18 cellular contexts compared by ENCODE assay signal in the genomic region with DNA sequence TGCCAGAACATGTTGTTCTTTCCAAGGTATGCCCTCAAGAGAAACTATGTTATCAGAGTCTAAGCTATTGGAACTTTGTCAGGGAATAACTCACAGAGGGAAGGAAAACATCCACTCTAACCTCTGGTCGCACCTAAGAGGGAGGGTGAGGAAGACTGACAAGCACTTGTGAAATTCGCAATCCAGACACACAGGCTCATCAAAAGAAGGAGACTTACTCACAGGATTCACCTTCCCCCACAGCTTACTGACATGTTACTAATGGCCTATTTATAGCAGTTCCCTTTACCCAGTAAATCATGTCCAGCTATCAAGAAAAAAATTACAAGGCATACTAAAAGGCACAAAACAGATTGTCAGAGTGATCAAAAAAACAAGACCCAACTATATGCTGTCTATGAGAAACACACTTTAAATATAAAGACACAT. TPM values are rescaled to one million over a fixed set of nuclear protein-coding genes. Genes with fewer than 3 reads are reported as not detected.
DNase-seq lines count a peak whose midpoint lies in the region; ATAC-seq, FAIRE-seq and TF ChIP-seq lines count a peak whose summit lies in the region.
"Had no signal": no experiment of that assay in that cellular context is flagged by ENCODE, and none has a peak within 500 bp of the region (broad histone marks: within the 10 kb centered on the region; RNA-seq: fewer than 3 reads in every experiment).

No MANE protein-coding gene starts in this region.

- no peaks in the 10 kb centered on the region for H3K27me3 ChIP-seq in H1 (replicated peaks in 1 of 4; ENCODE audit: control insufficient read depth in 3 of 4, extremely low read depth in 1 of 4, insufficient read depth in 3 of 4, low read length in 3 of 4)
- H3K27me3 ChIP-seq in aorta (ENCODE audit: control insufficient read depth in 1 of 2, insufficient read depth in 2 of 2, low read length in 1 of 2), result no peaks in the 10 kb centered on the region
- H3K27me3 ChIP-seq in transverse colon, result no peaks in the 10 kb centered on the region
- H3K27me3 ChIP-seq: SJCRH30, tibial artery had no signal

- no peak for TF ChIP-seq RAD21 in H1 (IDR thresholded peaks at IDR 0.05 in 1 of 2, conservative IDR thresholded peaks at IDR 0.05 in 1 of 2; ENCODE audit: low read depth in 2 of 2, low read length in 2 of 2)

- no peak overlapping the region for H3K4me3 ChIP-seq in AG10803 (ENCODE audit: low read length)
- no peak overlapping the region for H3K4me3 ChIP-seq in H1 (ENCODE audit: extremely low read depth in 1 of 4, insufficient read depth in 2 of 4, low read depth in 3 of 4, low read length in 4 of 4)
- no peak overlapping the region for H3K4me3 ChIP-seq in mesodermal cell (ENCODE audit: extremely low read depth, insufficient read depth, low read length, poor library complexity, severe bottlenecking)
- no peak overlapping the region for H3K4me3 ChIP-seq in aorta (ENCODE audit: low read length in 2 of 2)
- no peak overlapping the region for H3K4me3 ChIP-seq in transverse colon
- H3K4me3 ChIP-seq: GM12878, left lung, SJCRH30, tibial artery had no signal

- H3K79me1 ChIP-seq in H1 (ENCODE audit: low read depth, low read length), result no peaks in the 10 kb centered on the region

- H3K4me1 ChIP-seq in H1 (replicated peaks in 1 of 4; ENCODE audit: control insufficient read depth in 3 of 4, insufficient read depth in 4 of 4, low read length in 3 of 4) (no peaks in the 10 kb centered on the region), mesodermal cell (ENCODE audit: control insufficient read depth, insufficient read depth, low read length, poor library complexity, severe bottlenecking) (peaks cover 8% of the 10 kb centered on the region), aorta (ENCODE audit: control insufficient read depth in 1 of 2, insufficient read depth in 2 of 2, low read length in 2 of 2) (no peaks in the 10 kb centered on the region), transverse colon (no peaks in the 10 kb centered on the region)
- H3K4me1 ChIP-seq: left lung, SJCRH30, tibial artery had no signal

- no peak overlapping the region for H4K5ac ChIP-seq in H1 (ENCODE audit: insufficient read length, low read depth, low read length)

- H3K56ac ChIP-seq in H1 (replicated peaks; ENCODE audit: insufficient read length, low read depth, low read length), result no peak overlapping the region

- TF ChIP-seq EP300 in H1 (IDR thresholded peaks at IDR 0.05; ENCODE audit: borderline replicate concordance in 1 of 2, low read depth in 2 of 2, low read length in 2 of 2) (no peak), transverse colon (IDR thresholded peaks at IDR 0.05; ENCODE audit: low read depth) (no peak)

- no peak overlapping the region for H4K91ac ChIP-seq in H1 (replicated peaks; ENCODE audit: insufficient read length, low read length)

- H3K9me3 ChIP-seq in H1 (ENCODE audit: insufficient read depth in 2 of 2, low read depth in 1 of 2, low read length in 1 of 2) (no peaks in the 10 kb centered on the region), mesodermal cell (ENCODE audit: control insufficient read depth, low read length) (no peaks in the 10 kb centered on the region), aorta (ENCODE audit: control insufficient read depth, low read length) (no peaks in the 10 kb centered on the region), transverse colon (no peaks in the 10 kb centered on the region)
- H3K9me3 ChIP-seq: left lung, SJCRH30, tibial artery had no signal

- H2AFZ ChIP-seq in H1 (ENCODE audit: low read length), result peak overlapping the region; percentile 98

- no peak overlapping the region for H2BK12ac ChIP-seq in H1 (ENCODE audit: low read depth, low read length)

- no peak overlapping the region for H2BK5ac ChIP-seq in H1 (ENCODE audit: low read depth, low read length)

- H3K23me2 ChIP-seq in H1 (ENCODE audit: low read depth, low read length), result no peaks in the 10 kb centered on the region

- POLR2A ChIA-PET in H1 (lab: Charles Lee; ENCODE audit: partially characterized antibody), result no interaction called here

- DNase-seq in AG10803 (ENCODE audit: low read depth), result peak; percentile 4
- peak; percentile 22 for DNase-seq in MV-4-11 (lab: John Stamatoyannopoulos, UW)
- no peak for DNase-seq in H1 (ENCODE audit: low read depth in 1 of 2, low spot score in 2 of 2)
- no peak for DNase-seq in aorta
- DNase-seq in NCI-H510A (lab: John Stamatoyannopoulos, UW), result no peak
- DNase-seq in transverse colon, result no peak
- DNase-seq: activated CD8-positive, alpha-beta memory T cell treated with anti-CD3 and anti-CD28 coated beads for 24 hours; activated naive CD4-positive, alpha-beta T cell treated with anti-CD3 and anti-CD28 coated beads, Interleukin-2, amount 50 U/mL, for 16 hours; left lung; NCI-H146; NCI-H748 treated with DMSO at 0.1 percent for 48 hours; SJCRH30; tibial artery had no signal

- no peak overlapping the region for H3K14ac ChIP-seq in H1 (ENCODE audit: insufficient read length)

- no peak overlapping the region for H4K8ac ChIP-seq in H1 (ENCODE audit: extremely low read depth, insufficient read depth, low read length)

- H2BK120ac ChIP-seq in H1 (replicated peaks; ENCODE audit: low read depth, low read length), result no peak overlapping the region

- no peak overlapping the region for H3K4me2 ChIP-seq in H1 (ENCODE audit: insufficient read depth in 1 of 2, low read depth in 2 of 2, low read length in 2 of 2)

- H3K18ac ChIP-seq in H1 (ENCODE audit: extremely low read depth, low read length), result no peak overlapping the region

- no peak for ATAC-seq in aorta (ENCODE audit: low FRiP score)
- no peak for ATAC-seq in HG03521 (IDR thresholded peaks at IDR 0.05; ENCODE audit: unreplicated experiment)
- ATAC-seq: GM12878, left lung had no signal

- H3K27ac ChIP-seq in H1 (ENCODE audit: low read depth, low read length) (no peak overlapping the region), mesodermal cell (ENCODE audit: low read depth, low read length, severe bottlenecking) (peak overlapping the region; percentile 3), aorta (ENCODE audit: low read depth in 1 of 2, low read length in 2 of 2) (no peak overlapping the region), transverse colon (no peak overlapping the region)
- H3K27ac ChIP-seq: left lung, SJCRH30, tibial artery had no signal

- no peak overlapping the region for H3K9ac ChIP-seq in H1 (replicated peaks in 1 of 4; ENCODE audit: extremely low read depth in 1 of 4, low read depth in 3 of 4, low read length in 3 of 4)

- TF ChIP-seq POLR2A in H1 (IDR thresholded peaks at IDR 0.05; ENCODE audit: control extremely low read depth in 1 of 2, low read depth in 2 of 2, low read length in 2 of 2), result no peak
- no peak for TF ChIP-seq POLR2A in transverse colon (IDR thresholded peaks at IDR 0.05)

- H3K79me2 ChIP-seq in H1 (ENCODE audit: control insufficient read depth in 1 of 2, insufficient read depth in 2 of 2, low read length in 2 of 2), result no peaks in the 10 kb centered on the region

- no peak overlapping the region for H3K23ac ChIP-seq in H1 (ENCODE audit: insufficient read length)

- intact Hi-C loops in aorta (cut with DNase I) (no loop called here), transverse colon (cut with DNase I; ENCODE audit: low total_unique reads) (no loop called here)

- H3K4ac ChIP-seq in H1 (replicated peaks; ENCODE audit: insufficient read length, low read depth, low read length), result no peak overlapping the region

- H4K20me1 ChIP-seq in H1 (replicated peaks in 1 of 2; ENCODE audit: control insufficient read depth in 1 of 2, insufficient read depth in 2 of 2, low read length in 2 of 2), result no peaks in the 10 kb centered on the region

- H3K36me3 ChIP-seq in H1 (ENCODE audit: control insufficient read depth in 2 of 4, insufficient read depth in 4 of 4, low read length in 3 of 4), result no peaks in the 10 kb centered on the region
- H3K36me3 ChIP-seq in mesodermal cell (ENCODE audit: control insufficient read depth, insufficient read depth, low read length), result no peaks in the 10 kb centered on the region
- H3K36me3 ChIP-seq in aorta (ENCODE audit: control insufficient read depth in 1 of 2, insufficient read depth in 2 of 2, low read length in 1 of 2), result no peaks in the 10 kb centered on the region
- no peaks in the 10 kb centered on the region for H3K36me3 ChIP-seq in transverse colon
- H3K36me3 ChIP-seq: left lung, SJCRH30, tibial artery had no signal

- no peak for FAIRE-seq in H1 (lab: Jason Lieb, UNC)
- FAIRE-seq: GM12878 had no signal

- TF ChIP-seq CTCF in AG10803 (conservative IDR thresholded peaks at IDR 0.05; ENCODE audit: low read length), result no peak
- no peak for TF ChIP-seq CTCF in H1 (IDR thresholded peaks at IDR 0.05; ENCODE audit: control extremely low read depth in 1 of 3, insufficient read depth in 1 of 3, low read depth in 1 of 3, low read length in 3 of 3)
- no peak for TF ChIP-seq CTCF in transverse colon (IDR thresholded peaks at IDR 0.05)

- no peak overlapping the region for H2BK15ac ChIP-seq in H1 (ENCODE audit: low read length)

- no peak overlapping the region for H2AK5ac ChIP-seq in H1 (ENCODE audit: low read depth, low read length)

- CTCF ChIA-PET in H1 (lab: Charles Lee; ENCODE audit: partially characterized antibody), result interaction anchor here (0.6 kb wide), 1 partner anchor 70 kb away, joined by 3 read pairs; no protein-coding TSS in a partner anchor

- in situ Hi-C loops in transverse colon (cut with MboI; ENCODE audit: low pct_ligation_motif_present in 1 of 4, low pct_unique_long_range_greater_than_20kb in 1 of 4, low sequenced_read_pairs in 3 of 4), result no loop called here

- no peak overlapping the region for H2BK20ac ChIP-seq in H1 (ENCODE audit: low read length)

- 88% methylated on average over 2 of the region's 2 CpGs; no CpG with 5 or more reads in 1 of the 2 experiments for WGBS in H1 (ENCODE audit: extremely low coverage in 1 of 2, insufficient coverage in 1 of 2, insufficient read length in 1 of 2, insufficient replicate concordance in 2 of 2, low coverage in 1 of 2, low lambda C conversion rate in 2 of 2, missing lambda C conversion rate in 1 of 2), 2 experiments
- WGBS in mesodermal cell (ENCODE audit: insufficient coverage in 2 of 2), 2 experiments, result no CpG with 5 or more reads among the region's 2 CpGs
- WGBS in aorta, 2 donors, result 45 to 53% methylated on average over 2 of the region's 2 CpGs
- 44 to 51% methylated on average over 2 of the region's 2 CpGs for WGBS in transverse colon (ENCODE audit: low coverage in 1 of 2), 2 donors

RNA-seq across cellular contexts. Expression of a gene that starts 36.9 kb away (rescaled TPM):
- total RNA-seq in H1 (2021; fragmentation: NEBNext Ultra II Directional; extraction: Animal tissue kit (Norgen Biotek cat#: 25700)), result not detected in 2 replicates
- polyA plus RNA-seq in H1 (2011; rRNA removed) (0.02 TPM in 1 of 2 replicates, not detected in the other), aorta (not detected)
- polyA plus RNA-seq in H1 (2011; cell fraction: cytosol; rRNA removed), result not detected
- not detected for polyA plus RNA-seq in H1 (2011; cell fraction: nucleus; rRNA removed)
- not detected in 4 replicates for polyA plus RNA-seq in H1 (2012, experiment 1 of 2)
- not detected for polyA plus RNA-seq in H1 (2012, experiment 2 of 2)
- not detected for polyA plus RNA-seq in H1 (2013, experiment 1 of 2)
- polyA plus RNA-seq in H1 (2013, experiment 2 of 2), result not detected
- not detected in 2 replicates for polyA minus RNA-seq in H1 (2011; rRNA and poly(A)+ RNA removed)
- not detected for polyA minus RNA-seq in H1 (2011; cell fraction: cytosol; rRNA and poly(A)+ RNA removed)
- not detected for polyA minus RNA-seq in H1 (2011; cell fraction: nucleus; rRNA and poly(A)+ RNA removed)
- polyA plus RNA-seq in mesodermal cell (2013, experiment 1 of 2), result not detected
- not detected for polyA plus RNA-seq in mesodermal cell (2013, experiment 2 of 2)
- total RNA-seq in aorta (not detected), transverse colon (not detected)
- total RNA-seq: glomerular endothelial cell, GM12878, left lung, SJCRH30 had no signal
- polyA plus RNA-seq: AG04450 had no signal

RNA-seq across cellular contexts. Expression of a gene that starts 48.8 kb away (rescaled TPM):
- total RNA-seq in H1 (2021; fragmentation: NEBNext Ultra II Directional; extraction: Animal tissue kit (Norgen Biotek cat#: 25700)), result 72.5 and 82.4 TPM in 2 replicates
- polyA plus RNA-seq in H1 (2011; rRNA removed), result 11.5 and 15.0 TPM in 2 replicates
- polyA plus RNA-seq in H1 (2011; cell fraction: cytosol; rRNA removed), result 10.9 TPM
- 68.9 TPM for polyA plus RNA-seq in H1 (2011; cell fraction: nucleus; rRNA removed)
- polyA plus RNA-seq in H1 (2012, experiment 1 of 2), result 14.4 to 30.4 TPM (median 22.6 TPM) in 4 replicates
- 0.97 TPM for polyA plus RNA-seq in H1 (2012, experiment 2 of 2)
- polyA plus RNA-seq in H1 (2013, experiment 1 of 2), result 43.6 TPM
- 38.3 TPM for polyA plus RNA-seq in H1 (2013, experiment 2 of 2)
- polyA minus RNA-seq in H1 (2011; rRNA and poly(A)+ RNA removed), result 118 and 166 TPM in 2 replicates
- polyA minus RNA-seq in H1 (2011; cell fraction: cytosol; rRNA and poly(A)+ RNA removed), result 25.5 TPM
- polyA minus RNA-seq in H1 (2011; cell fraction: nucleus; rRNA and poly(A)+ RNA removed), result 181 TPM
- polyA plus RNA-seq in mesodermal cell (2013, experiment 1 of 2), result 6.9 TPM
- polyA plus RNA-seq in mesodermal cell (2013, experiment 2 of 2), result 8.2 TPM
- total RNA-seq in aorta, result 10 to 100 TPM in 1 of 2 donors, 1 to 10 TPM in 1; 9.9 to 13.3 TPM
- polyA plus RNA-seq in aorta, result 1 to 10 TPM; 2.6 to 3.1 TPM
- total RNA-seq in transverse colon, result 10 to 100 TPM in 3 of 4 donors, 1 to 10 TPM in 1; 1.6 to 14.6 (median 12.9) TPM

RNA-seq across cellular contexts. Expression of a gene that starts 48.8 kb away (rescaled TPM):
- 18.1 and 19.4 TPM in 2 replicates for total RNA-seq in H1 (2021; fragmentation: NEBNext Ultra II Directional; extraction: Animal tissue kit (Norgen Biotek cat#: 25700))
- polyA plus RNA-seq in H1 (2011; rRNA removed) (8.0 and 8.8 TPM in 2 replicates), aorta (10 to 100 TPM in 1 of 2 donors, 1 to 10 TPM in 1; 5.3 to 18.2 TPM)
- polyA plus RNA-seq in H1 (2011; cell fraction: cytosol; rRNA removed), result 12.7 TPM
- polyA plus RNA-seq in H1 (2011; cell fraction: nucleus; rRNA removed), result 11.3 TPM
- polyA plus RNA-seq in H1 (2012, experiment 1 of 2), result 10.0 to 15.4 TPM (median 10.9 TPM) in 4 replicates
- polyA plus RNA-seq in H1 (2012, experiment 2 of 2), result 4.8 TPM
- polyA plus RNA-seq in H1 (2013, experiment 1 of 2), result 14.6 TPM
- 16.1 TPM for polyA plus RNA-seq in H1 (2013, experiment 2 of 2)
- polyA minus RNA-seq in H1 (2011; rRNA and poly(A)+ RNA removed), result 14.6 and 16.9 TPM in 2 replicates
- polyA minus RNA-seq in H1 (2011; cell fraction: cytosol; rRNA and poly(A)+ RNA removed), result 18.4 TPM
- polyA minus RNA-seq in H1 (2011; cell fraction: nucleus; rRNA and poly(A)+ RNA removed), result 18.9 TPM
- 52.4 TPM for polyA plus RNA-seq in mesodermal cell (2013, experiment 1 of 2)
- 49.0 TPM for polyA plus RNA-seq in mesodermal cell (2013, experiment 2 of 2)
- total RNA-seq in aorta (1 to 10 TPM; 5.8 to 6.5 TPM), transverse colon (100 to 1,000 TPM in 1 of 4 donors, 10 to 100 TPM in 3; 23.5 to 107 (median 49.3) TPM)

Comparison
In these comparisons a context has a peak if more than half of its experiments do, and no peak if none do; other contexts are left out.
1. DNase-seq: peak in AG10803 (single experiment) and MV-4-11 (single experiment); none in H1 (0 of 2), aorta (0 of 2), NCI-H510A (single experiment) and transverse colon (single experiment).